12 cellular contexts compared by ENCODE assay signal in the genomic region with DNA sequence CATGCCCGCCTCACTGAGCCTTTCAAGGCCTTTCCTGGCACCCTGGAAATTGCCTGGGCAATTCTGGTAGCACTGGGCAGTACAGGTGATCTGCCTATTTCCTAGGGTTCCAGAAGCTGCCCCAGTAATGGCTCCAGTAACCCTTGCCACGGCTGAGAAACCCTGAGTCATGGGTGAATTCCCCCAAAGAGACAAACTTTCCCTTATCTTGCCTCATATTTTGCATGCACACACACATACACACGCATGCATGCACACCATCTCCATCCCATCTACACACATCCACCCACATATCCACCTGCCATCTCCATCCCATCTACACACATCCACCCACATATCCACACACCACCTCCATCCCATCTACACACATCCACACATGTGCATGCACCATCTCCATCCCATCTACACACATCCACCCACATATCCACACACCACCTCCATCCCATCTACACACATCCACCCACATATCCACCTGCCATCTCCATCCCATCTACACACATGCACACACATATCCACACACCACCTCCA. TPM values are rescaled to one million over a fixed set of nuclear protein-coding genes. Genes with fewer than 3 reads are reported as not detected.
"Had no signal": no experiment of that assay in that cellular context is flagged by ENCODE, and none has a peak within 500 bp of the region (broad histone marks: within the 10 kb centered on the region; RNA-seq: fewer than 3 reads in every experiment).

No MANE protein-coding gene starts in this region.

RNA-seq across cellular contexts. Expression of a gene that starts 21.2 kb away (rescaled TPM):
- total RNA-seq: activated B cell treated with CpG ODN at 0.5 μM for 24 hours; activated CD8-positive, alpha-beta T cell treated with anti-CD3 and anti-CD28 coated beads for 36 hours; activated naive CD4-positive, alpha-beta T cell treated with anti-CD3 and anti-CD28 coated beads for 36 hours; activated naive CD8-positive, alpha-beta T cell treated with anti-CD3 and anti-CD28 coated beads for 36 hours; activated T-cell treated with anti-CD3 and anti-CD28 coated beads, Interleukin-2, amount 50 U/mL, for 4 hours; activated T-helper 17 cell treated with anti-CD3 and anti-CD28 coated beads, Interleukin-2, amount 50 U/mL, for 72 hours; aorta; body of pancreas; endodermal cell; foreskin keratinocyte; glomerular endothelial cell; T-helper 17 cell had no signal
- polyA plus RNA-seq: aorta, foreskin keratinocyte had no signal
